ENCODE assay signal across 11 cellular contexts in the genomic region with DNA sequence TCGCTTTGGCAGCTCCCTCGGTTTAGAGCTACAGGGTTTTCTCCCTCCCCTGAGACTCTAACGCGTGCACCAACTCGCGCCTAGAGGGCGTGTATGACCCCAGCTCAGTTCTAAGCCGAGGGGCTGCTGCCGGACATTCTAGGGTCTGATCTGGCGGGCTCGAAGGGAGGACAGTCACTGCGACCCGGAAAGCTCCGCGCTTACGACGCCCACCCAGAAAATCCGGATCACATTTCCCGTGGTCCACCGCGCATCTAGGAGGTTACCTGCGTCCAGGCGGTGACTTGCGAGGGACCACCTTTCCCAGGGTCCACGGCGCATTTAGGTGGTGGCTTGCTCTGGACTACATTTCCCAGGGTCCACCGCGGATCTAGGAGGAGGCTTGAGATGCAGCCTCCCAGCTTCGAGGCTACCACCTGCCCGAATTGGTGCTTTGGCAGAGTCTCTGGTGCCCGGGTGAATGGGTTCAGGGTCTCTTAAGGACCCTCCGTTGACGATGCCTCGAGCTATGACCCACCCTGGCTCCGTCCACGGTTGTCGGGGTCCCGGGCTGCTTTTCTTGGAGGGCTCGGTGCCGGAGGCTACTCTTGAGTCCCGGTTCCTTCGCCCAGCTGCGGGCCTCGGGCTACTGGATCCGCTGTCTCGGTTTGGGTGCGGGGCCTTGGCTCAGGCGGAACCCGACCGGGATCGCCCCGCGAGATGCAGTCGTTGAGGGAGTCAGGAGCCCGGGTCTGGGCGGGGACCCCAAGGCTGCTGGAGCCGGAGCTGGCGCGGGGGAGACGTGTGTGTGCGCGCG. TPM values are rescaled to one million over a fixed set of nuclear protein-coding genes. Genes with fewer than 3 reads are reported as not detected.
DNase-seq lines count a peak whose midpoint lies in the region; ATAC-seq, FAIRE-seq and TF ChIP-seq lines count a peak whose summit lies in the region.
"Had no signal": no experiment of that assay in that cellular context is flagged by ENCODE, and none has a peak within 500 bp of the region (broad histone marks: within the 10 kb centered on the region; RNA-seq: fewer than 3 reads in every experiment).

No MANE protein-coding gene starts in this region.

- TF ChIP-seq CTCF in endothelial cell of umbilical vein (IDR thresholded peaks at IDR 0.05; ENCODE audit: extremely low read depth in 1 of 2, insufficient read depth in 1 of 2, low read depth in 1 of 2, low read length in 2 of 2) (no peak), vagina (IDR thresholded peaks at IDR 0.05) (no peak)

- H3K27me3 ChIP-seq in endothelial cell of umbilical vein (ENCODE audit: control insufficient read depth in 2 of 2, insufficient read depth in 2 of 2, low read length in 2 of 2), result peaks cover 13 to 19% of the 10 kb centered on the region in 2 experiments
- no peaks in the 10 kb centered on the region for H3K27me3 ChIP-seq in mucosa of rectum (ENCODE audit: control insufficient read depth in 2 of 2, insufficient read depth in 2 of 2, low read length in 2 of 2)
- no peaks in the 10 kb centered on the region for H3K27me3 ChIP-seq in vagina

- BruUV-seq in endothelial cell of umbilical vein (replicated peaks; lab: Mats Ljungman, UMichigan), result no TSS peak

- no peak for FAIRE-seq in endothelial cell of umbilical vein (lab: Jason Lieb, UNC)

- CTCF ChIA-PET in endothelial cell of umbilical vein (lab: Charles Lee), result no interaction called here

- no peaks in the 10 kb centered on the region for H3K9me1 ChIP-seq in endothelial cell of umbilical vein (replicated peaks; ENCODE audit: control insufficient read depth, extremely low read depth, insufficient read depth, low read length)

- DNase-seq in Right ventricle myocardium inferior (ENCODE audit: missing footprints) (no peak), cardiac septum (ENCODE audit: low spot score) (no peak), endothelial cell of umbilical vein (ENCODE audit: low read depth, low spot score) (no peak), vagina (ENCODE audit: extremely low spot score in 2 of 2) (no peak), NCI-H774 (lab: John Stamatoyannopoulos, UW) (no peak), activated gamma-delta T cell treated with Interleukin-2 at 50 U/mL for 16 hours (no peak)
- DNase-seq: activated naive CD4-positive, alpha-beta T cell; SW 1271 had no signal

- no peak overlapping the region for H2AFZ ChIP-seq in endothelial cell of umbilical vein (ENCODE audit: low read depth, low read length)

- ATAC-seq in Right ventricle myocardium inferior (peak; percentile 39), GM18868 (IDR thresholded peaks at IDR 0.05; ENCODE audit: unreplicated experiment) (no peak)

- H3K27ac ChIP-seq in endothelial cell of umbilical vein (ENCODE audit: insufficient read depth, low read depth, low read length), result no peak overlapping the region
- H3K27ac ChIP-seq in mucosa of rectum (ENCODE audit: low read depth in 2 of 2, low read length in 2 of 2), result no peak overlapping the region
- H3K27ac ChIP-seq in vagina, result no peak overlapping the region
- H3K27ac ChIP-seq: C4-2B had no signal

- no peak for TF ChIP-seq POLR2A in endothelial cell of umbilical vein (IDR thresholded peaks at IDR 0.05; ENCODE audit: low read depth, low read length)
- TF ChIP-seq POLR2A in vagina (IDR thresholded peaks at IDR 0.05), result no peak

- H3K9me3 ChIP-seq in endothelial cell of umbilical vein (replicated peaks; ENCODE audit: control insufficient read depth, insufficient read depth, low read length), result no peaks in the 10 kb centered on the region
- peaks cover 3 to 8% of the 10 kb centered on the region in 2 donors for H3K9me3 ChIP-seq in mucosa of rectum (ENCODE audit: control insufficient read depth in 2 of 2, low read length in 2 of 2)
- no peaks in the 10 kb centered on the region for H3K9me3 ChIP-seq in vagina

- H3K79me2 ChIP-seq in endothelial cell of umbilical vein (ENCODE audit: control insufficient read depth, insufficient read depth, low read length), result no peaks in the 10 kb centered on the region

- intact Hi-C loops in Right ventricle myocardium inferior (cut with DNase I), result no loop called here
- intact Hi-C loops in cardiac septum (cut with DNase I), result no loop called here
- intact Hi-C loops in endothelial cell of umbilical vein (cut with micrococcal nuclease), result no loop called here
- intact Hi-C loops in vagina (cut with DNase I), result no loop called here

- H3K4me3 ChIP-seq in endothelial cell of umbilical vein (replicated peaks in 1 of 3; ENCODE audit: insufficient read depth in 1 of 3, low read depth in 1 of 3, low read length in 3 of 3) (peak overlapping the region in 1 of 3 experiments; percentile 23), mucosa of rectum (ENCODE audit: low read length in 2 of 2) (peak overlapping the region; percentile 2 to 58), vagina (peak overlapping the region; percentile 22 to 37)

- H4K20me1 ChIP-seq in endothelial cell of umbilical vein (replicated peaks; ENCODE audit: control insufficient read depth, extremely low read depth, insufficient read depth, low read length), result no peaks in the 10 kb centered on the region

- peak overlapping the region; percentile 2 for H3K4me2 ChIP-seq in endothelial cell of umbilical vein (ENCODE audit: insufficient read depth, low read length)

- H3K4me1 ChIP-seq in endothelial cell of umbilical vein (ENCODE audit: control insufficient read depth, extremely low read depth, insufficient read depth, low read length) (no peaks in the 10 kb centered on the region), mucosa of rectum (ENCODE audit: control insufficient read depth in 2 of 2, insufficient read depth in 2 of 2, low read length in 2 of 2) (no peaks in the 10 kb centered on the region), vagina (peaks cover 7% of the 10 kb centered on the region)

- POLR2A ChIA-PET in endothelial cell of umbilical vein (lab: Charles Lee), result no interaction called here

- dilution Hi-C loops in endothelial cell of umbilical vein (cut with MboI; ENCODE audit: extremely low pct_ligation_motif_present, low sequenced_read_pairs), result no loop called here

- H3K36me3 ChIP-seq in endothelial cell of umbilical vein (ENCODE audit: control insufficient read depth in 2 of 2, extremely low read depth in 1 of 2, insufficient read depth in 2 of 2, low read length in 2 of 2) (no peaks in the 10 kb centered on the region), mucosa of rectum (ENCODE audit: control insufficient read depth in 2 of 2, insufficient read depth in 2 of 2, low read length in 2 of 2) (no peaks in the 10 kb centered on the region), vagina (no peaks in the 10 kb centered on the region)

- H3K9ac ChIP-seq in endothelial cell of umbilical vein (replicated peaks; ENCODE audit: extremely low read depth, insufficient read depth, low read length) (no peak overlapping the region), mucosa of rectum (ENCODE audit: low read depth in 1 of 2, low read length in 2 of 2) (no peak overlapping the region)

TF ChIP-seq in endothelial cell of umbilical vein, 7 proteins besides CTCF, POLR2A, EP300 and RAD21:
- TF ChIP-seq EZH2 (IDR thresholded peaks at IDR 0.05; ENCODE audit: borderline replicate concordance, low read depth, low read length, severe bottlenecking), result peak; percentile 47
- TF ChIP-seq, protein P1, sequence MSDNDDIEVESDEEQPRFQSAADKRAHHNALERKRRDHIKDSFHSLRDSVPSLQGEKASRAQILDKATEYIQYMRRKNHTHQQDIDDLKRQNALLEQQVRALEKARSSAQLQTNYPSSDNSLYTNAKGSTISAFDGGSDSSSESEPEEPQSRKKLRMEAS (IDR thresholded peaks at IDR 0.05; ENCODE audit: insufficient read depth, insufficient read length), result no peak

RNA-seq across cellular contexts. Expression of gene ZNF146, which starts 30.5 kb away (rescaled TPM):
- 34.3 TPM for total RNA-seq in Right ventricle myocardium inferior
- total RNA-seq in cardiac septum, result 38.6 TPM
- total RNA-seq in endothelial cell of umbilical vein, result 63.3 and 65.9 TPM in 2 replicates
- 9.7 and 17.8 TPM in 2 replicates for polyA plus RNA-seq in endothelial cell of umbilical vein
- polyA plus RNA-seq in endothelial cell of umbilical vein (2011; cell fraction: cytosol; rRNA removed), result 41.8 and 43.2 TPM in 2 replicates
- polyA plus RNA-seq in endothelial cell of umbilical vein (2011; cell fraction: nucleus; rRNA removed), result 33.1 and 35.4 TPM in 2 replicates
- polyA plus RNA-seq in endothelial cell of umbilical vein (2012), result 73.0 and 89.2 TPM in 2 replicates
- polyA minus RNA-seq in endothelial cell of umbilical vein, result 27.5 and 33.4 TPM in 2 replicates
- polyA minus RNA-seq in endothelial cell of umbilical vein (2011; cell fraction: cytosol; rRNA and poly(A)+ RNA removed), result 27.8 TPM
- 26.2 and 32.1 TPM in 2 replicates for polyA minus RNA-seq in endothelial cell of umbilical vein (2011; cell fraction: nucleus; rRNA and poly(A)+ RNA removed)
- 42.2 TPM for total RNA-seq in vagina

RNA-seq across cellular contexts. Expression of gene ZNF565, which starts 30.9 kb away (rescaled TPM):
- total RNA-seq in Right ventricle myocardium inferior (4.6 TPM), cardiac septum (4.0 TPM), endothelial cell of umbilical vein (3.1 and 3.6 TPM in 2 replicates), vagina (3.9 TPM)
- polyA plus RNA-seq in endothelial cell of umbilical vein, result 1.4 and 1.8 TPM in 2 replicates
- polyA plus RNA-seq in endothelial cell of umbilical vein (2011; cell fraction: cytosol; rRNA removed), result 1.8 and 2.1 TPM in 2 replicates
- polyA plus RNA-seq in endothelial cell of umbilical vein (2011; cell fraction: nucleus; rRNA removed), result 4.8 and 6.5 TPM in 2 replicates
- polyA plus RNA-seq in endothelial cell of umbilical vein (2012), result 1.8 and 3.7 TPM in 2 replicates
- 4.2 and 4.7 TPM in 2 replicates for polyA minus RNA-seq in endothelial cell of umbilical vein
- polyA minus RNA-seq in endothelial cell of umbilical vein (2011; cell fraction: cytosol; rRNA and poly(A)+ RNA removed), result 2.3 TPM
- 4.5 and 5.4 TPM in 2 replicates for polyA minus RNA-seq in endothelial cell of umbilical vein (2011; cell fraction: nucleus; rRNA and poly(A)+ RNA removed)
